Comparison of ENCODE assay signal across 12 cellular contexts in genomic region chr3:71031914-71032521, GRCh38.
A peak's percentile ranks its signal among the peaks of the same experiment; 100 is the strongest.
DNase-seq lines count a peak whose midpoint lies in the region; ATAC-seq and TF ChIP-seq lines count a peak whose summit lies in the region.
"Had no signal": no experiment of that assay in that cellular context is flagged by ENCODE, and none has a peak within 500 bp of the region (broad histone marks: within the 10 kb centered on the region; RNA-seq: fewer than 3 reads in every experiment).

No MANE protein-coding gene starts in this region.

- H3K27me3 Mint-ChIP-seq in activated CD4-positive, alpha-beta T cell treated with anti-CD3 and anti-CD28 coated beads for 36 hours, result no peaks in the 10 kb centered on the region
- no peaks in the 10 kb centered on the region for H3K27me3 Mint-ChIP-seq in stimulated activated naive CD8-positive, alpha-beta T cell treated with anti-CD3 and anti-CD28 coated beads, Interleukin-15, amount 100 ng/mL, for 72 hours

- DNase-seq in activated CD4-positive, alpha-beta T cell treated with anti-CD3 and anti-CD28 coated beads for 36 hours, result no peak
- no peak for DNase-seq in activated CD4-positive, alpha-beta T cell treated with anti-CD3 and anti-CD28 coated beads, Interleukin-2, amount 50 U/mL, for 48 hours
- peak; percentile 90 to 95 for DNase-seq in NCI-H524 (lab: John Stamatoyannopoulos, UW)
- peak; percentile 14 to 21 for DNase-seq in heart right ventricle
- DNase-seq in stimulated activated naive CD8-positive, alpha-beta T cell treated with anti-CD3 and anti-CD28 coated beads, Interleukin-15, amount 100 ng/mL, for 72 hours, result no peak
- no peak for DNase-seq in iPS-NIHi11 (ENCODE audit: low spot score)
- no peak for DNase-seq in stimulated activated CD4-positive, alpha-beta T cell treated with anti-CD3 and anti-CD28 coated beads, Interleukin-2, amount 100 ng/mL, for 48 hours
- no peak for DNase-seq in MV-4-11 (lab: John Stamatoyannopoulos, UW)
- DNase-seq: ACHN, MM.1S, nucleus accumbens had no signal

- H3K4me1 Mint-ChIP-seq in activated CD4-positive, alpha-beta T cell treated with anti-CD3 and anti-CD28 coated beads for 36 hours, result peaks cover 82% of the 10 kb centered on the region
- peaks cover 93% of the 10 kb centered on the region for H3K4me1 Mint-ChIP-seq in stimulated activated naive CD8-positive, alpha-beta T cell treated with anti-CD3 and anti-CD28 coated beads, Interleukin-15, amount 100 ng/mL, for 72 hours

- POLR2A ChIA-PET in activated CD4-positive, alpha-beta T cell treated with anti-CD3 and anti-CD28 coated beads for 36 hours (lab: Charles Lee), result no interaction called here

- peaks cover 6 to 73% (median 57%) of the 10 kb centered on the region in 9 donors for H3K4me1 ChIP-seq in heart right ventricle

- ATAC-seq in activated CD4-positive, alpha-beta T cell treated with anti-CD3 and anti-CD28 coated beads for 36 hours, result peak; percentile 56
- ATAC-seq in heart right ventricle, result peak; percentile 36 to 68 (median 61)
- peak; percentile 73 for ATAC-seq in stimulated activated naive CD8-positive, alpha-beta T cell treated with anti-CD3 and anti-CD28 coated beads, Interleukin-15, amount 100 ng/mL, for 72 hours
- ATAC-seq: SK-N-SH treated with all-trans-retinoic acid at 6 μM for 48 hours had no signal

- H3K27ac Mint-ChIP-seq in activated CD4-positive, alpha-beta T cell treated with anti-CD3 and anti-CD28 coated beads for 36 hours, result peak overlapping the region; percentile 78
- H3K27ac Mint-ChIP-seq in stimulated activated naive CD8-positive, alpha-beta T cell treated with anti-CD3 and anti-CD28 coated beads, Interleukin-15, amount 100 ng/mL, for 72 hours, result peak overlapping the region; percentile 16 to 71

- no peaks in the 10 kb centered on the region for H3K27me3 ChIP-seq in heart right ventricle

- H3K36me3 Mint-ChIP-seq in activated CD4-positive, alpha-beta T cell treated with anti-CD3 and anti-CD28 coated beads for 36 hours (ENCODE audit: low read depth), result peaks cover 81% of the 10 kb centered on the region

- no peak overlapping the region for H3K4me3 Mint-ChIP-seq in activated CD4-positive, alpha-beta T cell treated with anti-CD3 and anti-CD28 coated beads for 36 hours
- peak overlapping the region; percentile 37 to 54 for H3K4me3 Mint-ChIP-seq in stimulated activated naive CD8-positive, alpha-beta T cell treated with anti-CD3 and anti-CD28 coated beads, Interleukin-15, amount 100 ng/mL, for 72 hours

- intact Hi-C loops in activated CD4-positive, alpha-beta T cell treated with anti-CD3 and anti-CD28 coated beads for 36 hours (cut with DNase I, micrococcal nuclease), result loop anchor here in 1 of 2 experiments (2.0 kb wide), 1 partner anchor 21 kb away; no protein-coding TSS in a partner anchor
- intact Hi-C loops in heart right ventricle (cut with DNase I), result loop anchor here in 1 of 10 donors (10.0 kb wide), 1 partner anchor 213 kb away; no protein-coding TSS in a partner anchor

- H3K4me3 ChIP-seq in heart right ventricle, result no peak overlapping the region

- peak overlapping the region in 9 of 10 donors; percentile 26 to 81 (median 51) for H3K27ac ChIP-seq in heart right ventricle

- H3K9me3 Mint-ChIP-seq in activated CD4-positive, alpha-beta T cell treated with anti-CD3 and anti-CD28 coated beads for 36 hours (ENCODE audit: low read depth), result no peaks in the 10 kb centered on the region
- H3K9me3 Mint-ChIP-seq in stimulated activated naive CD8-positive, alpha-beta T cell treated with anti-CD3 and anti-CD28 coated beads, Interleukin-15, amount 100 ng/mL, for 72 hours, result no peaks in the 10 kb centered on the region

- WGBS in heart right ventricle, 2 donors, result 48% methylated on average over 13 of the region's 13 CpGs

- H3K9me3 ChIP-seq in heart right ventricle, result no peaks in the 10 kb centered on the region

- peaks cover 0 to 60% (median 4%) of the 10 kb centered on the region in 9 donors for H3K36me3 ChIP-seq in heart right ventricle

- CTCF ChIA-PET in activated CD4-positive, alpha-beta T cell treated with anti-CD3 and anti-CD28 coated beads for 36 hours (lab: Charles Lee), result interaction anchor here (1.0 kb wide), 1 partner anchor 12 kb away, joined by 4 read pairs; no protein-coding TSS in a partner anchor

- TF ChIP-seq CTCF in heart right ventricle (IDR thresholded peaks at IDR 0.05), result no peak

Comparison
In these comparisons a context has a peak if more than half of its experiments do, and no peak if none do; other contexts are left out.
1. DNase-seq: peak in NCI-H524 (2 of 2) and heart right ventricle (2 of 2); none in activated CD4-positive, alpha-beta T cell treated with anti-CD3 and anti-CD28 coated beads for 36 hours (single experiment), activated CD4-positive, alpha-beta T cell treated with anti-CD3 and anti-CD28 coated beads, Interleukin-2, amount 50 U/mL, for 48 hours (0 of 2), stimulated activated naive CD8-positive, alpha-beta T cell treated with anti-CD3 and anti-CD28 coated beads, Interleukin-15, amount 100 ng/mL, for 72 hours (0 of 2), iPS-NIHi11 (single experiment), stimulated activated CD4-positive, alpha-beta T cell treated with anti-CD3 and anti-CD28 coated beads, Interleukin-2, amount 100 ng/mL, for 48 hours (0 of 2) and MV-4-11 (single experiment).
2. Peak in every context shown above with its lines, with median percentiles within 50 percentile points of each other: ATAC-seq.